Comparison of ENCODE assay signal across 1 cellular context in the genomic region with DNA sequence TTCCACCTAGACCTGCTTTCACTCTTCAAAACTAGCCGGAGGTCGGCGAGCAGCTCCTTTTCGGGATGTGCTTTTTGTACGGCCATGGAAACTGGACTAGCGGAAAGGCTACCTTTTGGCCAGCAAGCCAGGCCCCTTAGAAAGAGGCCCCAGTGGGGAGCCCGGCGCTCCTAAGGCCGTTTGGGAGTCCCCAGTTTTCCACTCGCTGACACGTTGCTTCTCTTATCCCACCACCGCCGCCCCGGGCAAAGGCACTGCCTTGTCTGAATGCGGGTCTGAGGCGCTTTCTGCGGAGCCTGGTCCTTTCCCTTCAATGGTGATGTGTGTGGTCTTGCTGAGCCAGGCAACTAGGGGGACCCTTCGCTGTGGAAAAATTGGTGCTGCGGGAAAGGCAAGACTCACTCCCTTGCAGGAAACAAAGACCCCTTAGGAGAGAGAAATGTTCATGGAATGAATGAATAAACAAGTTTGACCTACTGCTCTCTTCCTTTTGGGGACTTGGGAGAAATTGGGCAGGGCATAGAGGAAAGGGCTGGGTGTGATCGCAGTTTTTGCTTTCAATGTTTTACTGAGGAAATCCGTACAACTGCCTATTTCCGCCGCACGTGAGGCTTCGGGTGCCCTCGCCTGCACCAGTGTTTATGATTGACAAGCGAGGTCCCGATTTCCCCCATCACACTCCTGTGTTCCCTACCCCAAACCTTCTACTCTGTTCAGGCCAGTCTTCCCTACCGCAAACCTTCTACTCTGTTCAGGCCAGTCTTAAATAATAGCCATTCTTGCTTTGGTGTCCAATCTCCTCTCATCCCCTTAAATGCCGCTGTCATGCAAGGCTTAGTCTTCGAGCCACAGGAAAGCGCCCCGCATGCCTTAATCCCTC.
TF ChIP-seq lines count a peak whose summit lies in the region.

No MANE protein-coding gene starts in this region.

TF ChIP-seq in HEK293, 187 proteins besides CTCF, POLR2A, EP300 and RAD21 (continued from another document):
- TF ChIP-seq ZNF239 (tag by site-specific recombination; IDR thresholded peaks at IDR 0.05) (no peak), HOXA7 (CRISPR knock-in tag; IDR thresholded peaks at IDR 0.05; ENCODE audit: borderline replicate concordance) (no peak), ZNF416 (tag by site-specific recombination; IDR thresholded peaks at IDR 0.05) (no peak), ZFP69B (tag by site-specific recombination; IDR thresholded peaks at IDR 0.05) (no peak), ZNF555 (tag by site-specific recombination; conservative IDR thresholded peaks at IDR 0.05) (no peak), ZBTB1 (tag by site-specific recombination; IDR thresholded peaks at IDR 0.05) (no peak), ZNF16 (tag by site-specific recombination; IDR thresholded peaks at IDR 0.05; ENCODE audit: low read depth) (no peak), ZNF214 (tag by site-specific recombination; IDR thresholded peaks at IDR 0.05; ENCODE audit: borderline replicate concordance) (no peak), PRDM1 (tag by site-specific recombination; IDR thresholded peaks at IDR 0.05) (0 out of 2 replicates have a peak, but pooled peaks have one; percentile 11), ZNF629 (tag by site-specific recombination; IDR thresholded peaks at IDR 0.05) (no peak), EGR2 (tag by site-specific recombination; IDR thresholded peaks at IDR 0.05; ENCODE audit: low read depth) (no peak), KLF8 (tag by site-specific recombination; IDR thresholded peaks at IDR 0.05) (no peak), ZBTB48 (tag by site-specific recombination; IDR thresholded peaks at IDR 0.05) (no peak), REPIN1 (tag by site-specific recombination; IDR thresholded peaks at IDR 0.05; ENCODE audit: low read depth) (no peak), ZNF626 (tag by site-specific recombination; IDR thresholded peaks at IDR 0.05) (no peak), IKZF3 (tag by site-specific recombination; IDR thresholded peaks at IDR 0.05) (peak; percentile 30; the same call in 1 of the 2 replicates), ZNF830 (tag by site-specific recombination; IDR thresholded peaks at IDR 0.05; ENCODE audit: low read depth) (no peak), ZNF76 (tag by site-specific recombination; IDR thresholded peaks at IDR 0.05; ENCODE audit: borderline replicate concordance, low read depth) (no peak), ZNF335 (tag by site-specific recombination; conservative IDR thresholded peaks at IDR 0.05) (peak; percentile 88)
- TF ChIP-seq, protein P1, sequence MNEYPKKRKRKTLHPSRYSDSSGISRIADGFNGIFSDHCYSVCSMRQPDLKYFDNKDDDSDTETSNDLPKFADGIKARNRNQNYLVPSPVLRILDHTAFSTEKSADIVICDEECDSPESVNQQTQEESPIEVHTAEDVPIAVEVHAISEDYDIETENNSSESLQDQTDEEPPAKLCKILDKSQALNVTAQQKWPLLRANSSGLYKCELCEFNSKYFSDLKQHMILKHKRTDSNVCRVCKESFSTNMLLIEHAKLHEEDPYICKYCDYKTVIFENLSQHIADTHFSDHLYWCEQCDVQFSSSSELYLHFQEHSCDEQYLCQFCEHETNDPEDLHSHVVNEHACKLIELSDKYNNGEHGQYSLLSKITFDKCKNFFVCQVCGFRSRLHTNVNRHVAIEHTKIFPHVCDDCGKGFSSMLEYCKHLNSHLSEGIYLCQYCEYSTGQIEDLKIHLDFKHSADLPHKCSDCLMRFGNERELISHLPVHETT (tag by site-specific recombination; IDR thresholded peaks at IDR 0.05), result no peak
